Comparison of ENCODE assay signal across 7 cellular contexts in the genomic region with DNA sequence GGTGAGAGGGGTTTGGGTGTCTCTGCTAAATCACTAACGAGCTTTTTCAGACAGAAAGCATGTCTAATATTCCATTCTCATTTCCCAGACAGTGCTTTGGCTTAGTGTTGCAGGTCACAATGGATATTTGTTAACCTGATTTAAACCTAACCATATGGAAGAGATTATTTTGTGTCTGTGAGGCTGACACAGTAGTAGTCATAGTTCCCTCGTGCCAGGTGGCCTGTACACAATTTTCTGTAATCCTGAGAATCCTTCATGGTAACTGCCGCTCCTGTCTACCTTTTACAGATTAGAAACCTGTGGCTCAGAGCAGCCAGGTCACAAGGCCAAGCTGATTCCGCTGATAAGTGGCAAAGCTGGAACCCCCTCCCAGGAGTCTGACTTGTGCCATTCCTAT.
DNase-seq lines count a peak whose midpoint lies in the region; TF ChIP-seq lines count a peak whose summit lies in the region.
"Not testable (repeated sequence)": the region's sequence is repeated elsewhere in the genome, so short reads cannot be mapped to it uniquely, and the experiment has no call there.

No MANE protein-coding gene starts in this region.

- H3K4ac ChIP-seq in trophoblast cell (ENCODE audit: low read depth, low read length), result not testable (repeated sequence)

- not testable (repeated sequence) for H3K14ac ChIP-seq in trophoblast cell (ENCODE audit: low read length)

- WGBS in trophoblast cell (ENCODE audit: extremely low coverage, insufficient coverage, insufficient read length), result no CpG with 5 or more reads among the region's 4 CpGs

- H3K4me3 ChIP-seq in AG10803 (ENCODE audit: low read length); adipocyte (ENCODE audit: low read length); fibroblast of mammary gland (ENCODE audit: control insufficient read depth, low read depth, low read length); trophoblast cell (ENCODE audit: low read depth, low read length): not testable (repeated sequence)

- H3K36me3 ChIP-seq in KOPT-K1 (ENCODE audit: insufficient read depth, low read length); adipocyte (ENCODE audit: control insufficient read depth, insufficient read depth, low read length, severe bottlenecking); trophoblast cell (ENCODE audit: control insufficient read depth in 1 of 2, insufficient read depth in 2 of 2, low read length in 2 of 2): not testable (repeated sequence)

- H3K79me1 ChIP-seq in trophoblast cell (ENCODE audit: low read length), result not testable (repeated sequence)

- not testable (repeated sequence) for H3K4me2 ChIP-seq in trophoblast cell (ENCODE audit: low read length)

- H3K27ac ChIP-seq in KOPT-K1 (ENCODE audit: low read depth, low read length, poor library complexity, severe bottlenecking), result peak overlapping the region; percentile 91
- H3K27ac ChIP-seq in trophoblast cell (ENCODE audit: low read depth, low read length), result not testable (repeated sequence)

- H3K4me1 ChIP-seq in adipocyte (ENCODE audit: control insufficient read depth, insufficient read depth, low read length), result peaks cover 16% of the 10 kb centered on the region
- not testable (repeated sequence) for H3K4me1 ChIP-seq in trophoblast cell (ENCODE audit: control insufficient read depth in 1 of 2, insufficient read depth in 2 of 2, low read length in 2 of 2)

- in situ Hi-C loops in G401 (cut with HindIII; ENCODE audit: low sequenced_read_pairs), result not testable (repeated sequence)

- not testable (repeated sequence) for H3K9me3 ChIP-seq in KOPT-K1 (ENCODE audit: insufficient read depth, low read length, poor library complexity, severe bottlenecking); adipocyte (ENCODE audit: control insufficient read depth, low read length); trophoblast cell (ENCODE audit: insufficient read depth, low read depth, low read length)

- TF ChIP-seq CTCF in AG10803 (conservative IDR thresholded peaks at IDR 0.05; ENCODE audit: low read length); fibroblast of mammary gland (conservative IDR thresholded peaks at IDR 0.05; ENCODE audit: control insufficient read depth, insufficient read depth, low read depth, low read length): not testable (repeated sequence)

- H4K12ac ChIP-seq in trophoblast cell (ENCODE audit: low read depth, low read length), result not testable (repeated sequence)

- H3K23ac ChIP-seq in trophoblast cell (ENCODE audit: low read length), result not testable (repeated sequence)

- not testable (repeated sequence) for H2BK5ac ChIP-seq in trophoblast cell (ENCODE audit: low read depth, low read length, poor library complexity)

- DNase-seq in AG10803 (ENCODE audit: low read depth) (peak; percentile 58), G401 (ENCODE audit: low spot score) (peak; percentile 43), NCI-H82 (lab: John Stamatoyannopoulos, UW) (peak; percentile 96), adipocyte (ENCODE audit: low read depth) (peak; percentile 15), fibroblast of mammary gland (ENCODE audit: low read depth) (peak; percentile 34), trophoblast cell (peak; percentile 7 to 12)

- not testable (repeated sequence) for H3K9ac ChIP-seq in adipocyte (ENCODE audit: low read length); trophoblast cell (ENCODE audit: low read length)

- not testable (repeated sequence) for H2BK12ac ChIP-seq in trophoblast cell (ENCODE audit: low read length)

- not testable (repeated sequence) for H3K27me3 ChIP-seq in adipocyte (replicated peaks; ENCODE audit: control insufficient read depth, insufficient read depth, low read length); trophoblast cell (ENCODE audit: insufficient read depth, low read length)

- H3K18ac ChIP-seq in trophoblast cell (ENCODE audit: low read length), result not testable (repeated sequence)

- H4K8ac ChIP-seq in trophoblast cell (ENCODE audit: low read depth, low read length), result not testable (repeated sequence)

- H2AFZ ChIP-seq in trophoblast cell (ENCODE audit: insufficient read depth, low read length, poor library complexity), result not testable (repeated sequence)

- not testable (repeated sequence) for H3K79me2 ChIP-seq in trophoblast cell (ENCODE audit: control insufficient read depth, insufficient read depth, low read length, poor library complexity)

- not testable (repeated sequence) for H2BK120ac ChIP-seq in trophoblast cell (ENCODE audit: insufficient read depth, low read length, poor library complexity)

- H2AK5ac ChIP-seq in trophoblast cell (ENCODE audit: low read length), result not testable (repeated sequence)

- H4K91ac ChIP-seq in trophoblast cell (ENCODE audit: low read depth, low read length), result not testable (repeated sequence)

Comparison
In these comparisons a context has a peak if more than half of its experiments do, and no peak if none do; other contexts are left out.
1. DNase-seq: peak in every context shown above with its lines; median percentile 96 in NCI-H82; 58 in AG10803; 43 in G401; 34 in fibroblast of mammary gland; 15 in adipocyte; 10 in trophoblast cell.